Comparison of ENCODE assay signal across 8 cellular contexts in the genomic region with DNA sequence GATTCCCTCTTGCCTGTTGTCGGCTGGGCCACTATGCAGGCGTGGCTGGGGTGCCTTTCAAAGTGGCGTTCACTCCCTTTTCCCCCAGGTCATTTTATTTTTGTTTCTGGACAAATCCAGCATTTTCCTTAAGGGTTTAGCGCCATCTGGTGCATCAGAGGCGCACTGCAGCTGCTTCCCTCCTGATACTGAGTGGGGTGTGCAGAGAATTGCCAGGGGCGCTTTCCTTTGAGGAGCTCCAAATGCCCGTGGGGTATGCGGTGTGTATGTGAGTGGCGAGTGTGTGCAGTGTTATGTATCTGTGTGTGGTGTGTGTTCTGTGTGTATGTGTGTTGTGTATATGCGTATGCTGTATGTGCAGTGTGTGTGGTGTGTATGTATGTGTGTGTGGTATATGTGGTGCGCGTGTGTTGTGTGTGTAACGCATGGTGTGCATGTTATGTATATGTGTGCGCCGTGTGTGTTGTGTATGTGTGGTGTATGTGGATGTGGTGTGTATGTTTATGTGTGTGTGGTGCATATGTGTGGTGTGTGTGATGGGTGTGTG.
A peak's percentile ranks its signal among the peaks of the same experiment; 100 is the strongest.
DNase-seq lines count a peak whose midpoint lies in the region; TF ChIP-seq lines count a peak whose summit lies in the region.

No MANE protein-coding gene starts in this region.

- TF ChIP-seq CTCF in AG04449 (IDR thresholded peaks at IDR 0.05; ENCODE audit: insufficient read depth, low read length, missing control alignments) (peak; percentile 84), GM13977 (IDR thresholded peaks at IDR 0.05; ENCODE audit: extremely low read depth, insufficient read depth, missing control alignments) (peak; percentile 97), vagina (IDR thresholded peaks at IDR 0.05) (peak; percentile 90 to 100 (median 95))

- no peaks in the 10 kb centered on the region for H3K27me3 ChIP-seq in vagina

- DNase-seq in AG04449 (ENCODE audit: low read depth, low spot score): no peak
- DNase-seq in GM13977 (ENCODE audit: low spot score): peak; percentile 72
- peak in 57 of 76 experiments; percentile 6 to 82 (median 50) for DNase-seq in HUDEP-2 (lab: John Stamatoyannopoulos, UW; ENCODE audit: unreplicated experiment in 76 of 76)
- DNase-seq in RPMI8226: peak; percentile 75
- DNase-seq in activated naive CD4-positive, alpha-beta T cell (lab: John Stamatoyannopoulos, UW): peak; percentile 15 to 34 (median 32)
- peak; percentile 68 for DNase-seq in glomerular visceral epithelial cell (ENCODE audit: extremely low spot score)
- peak; percentile 55 to 96 (median 81) for DNase-seq in posterior cingulate gyrus
- no peak for DNase-seq in vagina (ENCODE audit: extremely low spot score in 2 of 2)

- no peak overlapping the region for H3K27ac ChIP-seq in vagina

- CTCF ChIA-PET in AG04449 (lab: Yijun Ruan, JAX): interaction anchor here (0.7 to 7.8 kb wide), 45 partner anchors 10 to 1285 kb away, joined by 3 to 315 read pairs (median 4); partner anchors contain the start of gene AGPAT4

- no peak for TF ChIP-seq POLR2A in vagina (IDR thresholded peaks at IDR 0.05)

- H3K4me3 ChIP-seq in AG04449 (ENCODE audit: low read depth, low read length): no peak overlapping the region
- no peak overlapping the region for H3K4me3 ChIP-seq in vagina

- intact Hi-C loops in posterior cingulate gyrus (cut with DNase I) (loop anchor here (1.0 to 5.0 kb wide), 6 partner anchors 102 to 852 kb away; partner anchors contain the start of gene AGPAT4), vagina (cut with DNase I) (loop anchor here (5.0 kb wide), 1 partner anchor 442 kb away; no protein-coding TSS in a partner anchor)

- H3K36me3 ChIP-seq in vagina: no peaks in the 10 kb centered on the region

- POLR2A ChIA-PET in AG04449 (lab: Yijun Ruan, JAX): no interaction called here

- peaks cover 11% of the 10 kb centered on the region for H3K4me1 ChIP-seq in vagina

- in situ Hi-C loops in GM13977 (cut with MboI; ENCODE audit: low pct_unique_long_range_greater_than_20kb, low sequenced_read_pairs, unreplicated experiment): loop anchor here (5.0 to 25.0 kb wide), 3 partner anchors 237 to 637 kb away; no protein-coding TSS in a partner anchor

- H3K9me3 ChIP-seq in vagina: no peaks in the 10 kb centered on the region

Comparison
In these comparisons a context has a peak if more than half of its experiments do, and no peak if none do; other contexts are left out.
1. DNase-seq: peak in GM13977 (single experiment), HUDEP-2 (57 of 76), RPMI8226 (single experiment), activated naive CD4-positive, alpha-beta T cell (4 of 4), glomerular visceral epithelial cell (single experiment) and posterior cingulate gyrus (10 of 10); none in AG04449 (single experiment) and vagina (0 of 2).
2. Peak in every context shown above with its lines, with median percentiles within 50 percentile points of each other: CTCF ChIP-seq.